19 cellular contexts compared by ENCODE assay signal in the genomic region with DNA sequence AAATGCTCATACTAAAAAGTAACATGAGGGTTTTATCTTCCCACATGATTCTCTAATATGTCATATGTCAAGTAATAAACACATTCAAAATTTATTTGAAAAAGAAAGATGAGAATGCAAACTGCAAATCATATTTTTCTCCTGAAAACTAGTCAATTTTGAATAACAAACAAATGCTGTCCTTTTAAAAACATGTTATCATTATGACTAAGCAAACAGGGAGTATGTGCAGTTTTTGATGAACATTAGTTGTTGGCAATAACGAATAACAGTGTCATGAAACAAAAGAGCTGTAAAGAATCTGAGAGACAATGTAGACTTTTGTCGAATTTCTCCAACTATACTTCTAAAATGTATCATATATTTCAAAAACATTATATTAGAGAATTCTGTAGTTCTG. TPM values are rescaled to one million over a fixed set of nuclear protein-coding genes. Genes with fewer than 3 reads are reported as not detected.
A peak's percentile ranks its signal among the peaks of the same experiment; 100 is the strongest.
DNase-seq lines count a peak whose midpoint lies in the region; ATAC-seq, FAIRE-seq and TF ChIP-seq lines count a peak whose summit lies in the region.
"Had no signal": no experiment of that assay in that cellular context is flagged by ENCODE, and none has a peak within 500 bp of the region (broad histone marks: within the 10 kb centered on the region; RNA-seq: fewer than 3 reads in every experiment).

No MANE protein-coding gene starts in this region.

- H3K9ac ChIP-seq in Karpas-422 (ENCODE audit: low read length) (no peak overlapping the region), K562 (ENCODE audit: insufficient read depth in 1 of 2, low read depth in 2 of 2, low read length in 2 of 2) (no peak overlapping the region), neuronal stem cell (ENCODE audit: low read depth, low read length, poor library complexity) (no peak overlapping the region)

- no peak overlapping the region for H3K14ac ChIP-seq in neuronal stem cell (ENCODE audit: low read length)

- no peak overlapping the region for H3K23ac ChIP-seq in neuronal stem cell (ENCODE audit: low read depth, low read length, poor library complexity)

- no peak overlapping the region for H2BK5ac ChIP-seq in neuronal stem cell (ENCODE audit: low read length)

- H4K20me1 ChIP-seq in Karpas-422 (ENCODE audit: insufficient read depth, low read depth, low read length) (no peaks in the 10 kb centered on the region), K562 (replicated peaks; ENCODE audit: control insufficient read depth, insufficient read depth, low read length) (no peaks in the 10 kb centered on the region)

- in situ Hi-C loops in K562 (cut with MboI): no loop called here

- TF ChIP-seq CTCF in K562 (IDR thresholded peaks at IDR 0.05 in 2 of 3, conservative IDR thresholded peaks at IDR 0.05 in 1 of 3; ENCODE audit: insufficient read depth in 2 of 3, low read depth in 1 of 3, low read length in 3 of 3) (no peak), fibroblast of pulmonary artery (IDR thresholded peaks at IDR 0.05; ENCODE audit: low read length, missing control alignments) (no peak), thyroid gland (IDR thresholded peaks at IDR 0.05) (no peak)

- no peak for ATAC-seq in K562
- ATAC-seq in HG03442 (IDR thresholded peaks at IDR 0.05; ENCODE audit: unreplicated experiment): no peak
- ATAC-seq: A549, HCT116 had no signal

- no TSS peak for BruUV-seq in K562 (replicated peaks; lab: Mats Ljungman, UMichigan)

- intact Hi-C loops in K562 (cut with micrococcal nuclease) (no loop called here), thyroid gland (cut with DNase I) (no loop called here)

- no peak overlapping the region for H3K18ac ChIP-seq in neuronal stem cell (ENCODE audit: low read length)

- no peak overlapping the region for H2AFZ ChIP-seq in Karpas-422 (ENCODE audit: low read length)
- H2AFZ ChIP-seq in K562 (ENCODE audit: low read depth, low read length): peak overlapping the region; percentile 21; the same call in 1 of the 2 replicates
- H2AFZ ChIP-seq in neuronal stem cell (ENCODE audit: low read length): no peak overlapping the region

- no peaks in the 10 kb centered on the region for H3K9me2 ChIP-seq in Karpas-422 (replicated peaks; ENCODE audit: insufficient read depth, low read length)

- H4K91ac ChIP-seq in neuronal stem cell (ENCODE audit: low read depth, low read length, poor library complexity): no peak overlapping the region

- 29% methylated on average over 2 of the region's 2 CpGs for WGBS in K562 (ENCODE audit: insufficient coverage, low coverage, missing lambda C conversion rate)
- 91% methylated on average over 2 of the region's 2 CpGs for WGBS in thyroid gland, 2 donors
- no CpG with 5 or more reads among the region's 2 CpGs for WGBS in neuronal stem cell (ENCODE audit: extremely low coverage in 2 of 2, insufficient read length in 2 of 2, insufficient replicate concordance in 1 of 2), 2 donors

- POLR2A ChIA-PET in K562 (lab: Yijun Ruan, JAX): no interaction called here

- CTCF ChIA-PET in K562 (lab: Yijun Ruan, JAX; ENCODE audit: low intra/inter-chr PET ratio): no interaction called here

- no peaks in the 10 kb centered on the region for H3K9me1 ChIP-seq in K562 (ENCODE audit: control insufficient read depth, insufficient read depth, low read length)

- H3K9me3 ChIP-seq in Karpas-422 (ENCODE audit: low read length) (no peaks in the 10 kb centered on the region), K562 (replicated peaks; ENCODE audit: control insufficient read depth, insufficient read depth, low read depth, low read length) (no peaks in the 10 kb centered on the region), thyroid gland (no peaks in the 10 kb centered on the region), neuronal stem cell (replicated peaks in 1 of 2; ENCODE audit: control insufficient read depth in 2 of 2, insufficient read depth in 1 of 2, low read depth in 1 of 2, low read length in 2 of 2) (peaks cover 0 to 2% of the 10 kb centered on the region in 2 donors)
- H3K9me3 ChIP-seq: A549, BE2C had no signal

- no peaks in the 10 kb centered on the region for H3K27me3 ChIP-seq in Karpas-422 (ENCODE audit: low read length)
- no peaks in the 10 kb centered on the region for H3K27me3 ChIP-seq in K562 (ENCODE audit: control insufficient read depth in 2 of 2, insufficient read depth in 2 of 2, low read length in 2 of 2)
- no peaks in the 10 kb centered on the region for H3K27me3 ChIP-seq in thyroid gland
- no peaks in the 10 kb centered on the region for H3K27me3 ChIP-seq in neuronal stem cell (ENCODE audit: control insufficient read depth in 3 of 3, insufficient read depth in 3 of 3, low read depth in 1 of 3, low read length in 3 of 3)
- H3K27me3 ChIP-seq: BE2C had no signal

- H4K8ac ChIP-seq in neuronal stem cell (ENCODE audit: low read depth, low read length): no peak overlapping the region

- H3K36me3 ChIP-seq in Karpas-422 (ENCODE audit: insufficient read depth, low read length): peaks cover 11% of the 10 kb centered on the region; the same call in 1 of the 2 replicates
- no peaks in the 10 kb centered on the region for H3K36me3 ChIP-seq in K562 (ENCODE audit: control insufficient read depth, insufficient read depth, low read length)
- no peaks in the 10 kb centered on the region for H3K36me3 ChIP-seq in thyroid gland
- peaks cover 0 to 4% of the 10 kb centered on the region in 2 donors for H3K36me3 ChIP-seq in neuronal stem cell (replicated peaks in 1 of 2; ENCODE audit: control insufficient read depth in 2 of 2, insufficient read depth in 2 of 2, low read length in 2 of 2)
- H3K36me3 ChIP-seq: BE2C had no signal

- no peak for FAIRE-seq in K562 (lab: Jason Lieb, UNC)
- FAIRE-seq: A549, D721Med, GM12892, H54 had no signal

- no peak for TF ChIP-seq EP300 in K562 (IDR thresholded peaks at IDR 0.05; ENCODE audit: low read length)

- TF ChIP-seq POLR2A in K562 (conservative IDR thresholded peaks at IDR 0.05) (no peak), thyroid gland (IDR thresholded peaks at IDR 0.05) (no peak)

- no peak overlapping the region for H2BK12ac ChIP-seq in neuronal stem cell (ENCODE audit: low read length)

- DNase-seq in Karpas-422 (no peak), K562 (ENCODE audit: extremely low read depth in 1 of 4, low spot score in 3 of 4) (no peak), fibroblast of pulmonary artery (ENCODE audit: low read depth) (peak; percentile 39), UCSD-AML1 (lab: John Stamatoyannopoulos, UW; ENCODE audit: unreplicated experiment) (no peak), thyroid gland (no peak), neuronal stem cell (ENCODE audit: low spot score) (no peak)
- DNase-seq: BE2C; CD4-positive, alpha-beta memory T cell; DMS153; DMS79 treated with DMSO at 0.1 percent for 48 hours; EL; IMR-90 had no signal

- no peak overlapping the region for H2BK15ac ChIP-seq in neuronal stem cell (ENCODE audit: low read length)

- H3K4me3 ChIP-seq in Karpas-422 (ENCODE audit: low read length) (no peak overlapping the region), K562 (no peak overlapping the region), fibroblast of pulmonary artery (replicated peaks; ENCODE audit: low read depth, low read length) (no peak overlapping the region), thyroid gland (replicated peaks in 1 of 3) (no peak overlapping the region), neuronal stem cell (ENCODE audit: low read length in 2 of 2) (no peak overlapping the region)
- H3K4me3 ChIP-seq: A549 had no signal

- H3K79me1 ChIP-seq in neuronal stem cell (ENCODE audit: low read depth, low read length): no peaks in the 10 kb centered on the region

- no peak overlapping the region for H2BK120ac ChIP-seq in neuronal stem cell (ENCODE audit: low read depth, low read length)

- no peak overlapping the region for H3K4ac ChIP-seq in neuronal stem cell (ENCODE audit: low read length)

- H3K4me1 ChIP-seq in Karpas-422 (ENCODE audit: low read length) (peaks cover 53% of the 10 kb centered on the region), K562 (replicated peaks in 1 of 2; ENCODE audit: control insufficient read depth in 2 of 2, insufficient read depth in 2 of 2, low read length in 2 of 2) (no peaks in the 10 kb centered on the region; a peak in 1 of 5 replicates), thyroid gland (no peaks in the 10 kb centered on the region), neuronal stem cell (ENCODE audit: control insufficient read depth in 2 of 2, insufficient read depth in 1 of 2, low read depth in 1 of 2, low read length in 2 of 2) (no peaks in the 10 kb centered on the region)
- H3K4me1 ChIP-seq: BE2C had no signal

- TF ChIP-seq RAD21 in K562 (CRISPR knock-in tag; conservative IDR thresholded peaks at IDR 0.05 in 1 of 2, IDR thresholded peaks at IDR 0.05 in 1 of 2): no peak

- no peak overlapping the region for H2AK5ac ChIP-seq in neuronal stem cell (ENCODE audit: low read depth, low read length)

- H3K4me2 ChIP-seq in Karpas-422 (ENCODE audit: low read depth, low read length, poor library complexity, severe bottlenecking) (no peak overlapping the region), K562 (ENCODE audit: insufficient read depth, low read length) (no peak overlapping the region), neuronal stem cell (ENCODE audit: insufficient read depth, low read length, poor library complexity, severe bottlenecking) (no peak overlapping the region)
- H3K4me2 ChIP-seq: A549 had no signal

- H3K79me2 ChIP-seq in Karpas-422 (ENCODE audit: low read length) (no peaks in the 10 kb centered on the region), K562 (ENCODE audit: control insufficient read depth, insufficient read depth, low read length) (no peaks in the 10 kb centered on the region)

- H3K27ac ChIP-seq in Karpas-422 (ENCODE audit: low read length) (peak overlapping the region; percentile 2; the same call in 1 of the 2 replicates), K562 (ENCODE audit: extremely low read depth, low read depth, low read length) (no peak overlapping the region), thyroid gland (no peak overlapping the region), neuronal stem cell (replicated peaks; ENCODE audit: low read length) (no peak overlapping the region)
- H3K27ac ChIP-seq: A549, C4-2B had no signal

RNA-seq across cellular contexts. Expression of a gene that starts 34.8 kb away (rescaled TPM):
- 19.1 and 25.1 TPM in 2 replicates for total RNA-seq in Karpas-422 (2014; rRNA removed; shearing (Covaris generic); ENCODE audit: low replicate concordance)
- 6.5 and 20.7 TPM in 2 replicates for total RNA-seq in K562 (2011; cell fraction: chromatin; rRNA removed; ENCODE audit: low replicate concordance)
- total RNA-seq in K562 (2011; cell fraction: nucleolus; rRNA removed): 4.6 and 4.8 TPM in 2 replicates
- total RNA-seq in K562 (2011; cell fraction: nucleoplasm; rRNA removed): 5.9 and 13.7 TPM in 2 replicates
- total RNA-seq in K562 (2014; rRNA removed) (3.2 and 3.6 TPM in 2 replicates), K562 (2014; rRNA removed; fragmentation: Illumina TruSeq; extraction: Trizol) (6.7 and 8.4 TPM in 2 replicates), K562 (2015; rRNA removed; fragmentation: Illumina TruSeq; extraction: Trizol) (5.2 and 7.4 TPM in 2 replicates), K562 (2021) (4.5 and 5.3 TPM in 2 replicates), thyroid gland (10 to 100 TPM in 2 of 4 donors, 1 to 10 TPM in 2; 7.3 to 14.5 (median 11.0) TPM)
- polyA plus RNA-seq in K562 (2011; rRNA removed) (7.7 and 7.8 TPM in 2 replicates), K562 (2014; fragmentation: Illumina TruSeq; extraction: Trizol) (4.7 and 4.9 TPM in 2 replicates), K562 (2014; fragmentation: Nextera tagmentation; extraction: Ambion mirVana) (1 to 10 TPM; 5.8 to 6.3 TPM), K562 (2014; rRNA removed) (4.0 and 5.4 TPM in 2 replicates)
- 1.4 and 3.8 TPM in 2 replicates for polyA plus RNA-seq in K562 (2011; cell fraction: cytosol; rRNA removed)
- 6.1 and 8.4 TPM in 2 replicates for polyA plus RNA-seq in K562 (2011; cell fraction: nucleus; rRNA removed)
- polyA plus RNA-seq in K562 (2012): 3.1 and 5.0 TPM in 2 replicates
- 12.4 and 15.1 TPM in 2 replicates for polyA minus RNA-seq in K562 (2011; rRNA and poly(A)+ RNA removed)
- 1.7 and 3.5 TPM in 2 replicates for polyA minus RNA-seq in K562 (2011; cell fraction: cytosol; rRNA and poly(A)+ RNA removed)
- 10.8 and 20.4 TPM in 2 replicates for polyA minus RNA-seq in K562 (2011; cell fraction: nucleus; rRNA and poly(A)+ RNA removed)
- polyA plus RNA-seq in neuronal stem cell (2013, experiment 1 of 2): 13.2 TPM
- 13.8 TPM for polyA plus RNA-seq in neuronal stem cell (2013, experiment 2 of 2)

RNA-seq across cellular contexts. Expression of a gene that starts 35.1 kb away (rescaled TPM):
- total RNA-seq in Karpas-422 (2014; rRNA removed; shearing (Covaris generic); ENCODE audit: low replicate concordance): 101 and 125 TPM in 2 replicates
- 30.6 and 40.9 TPM in 2 replicates for total RNA-seq in K562 (2011; cell fraction: chromatin; rRNA removed; ENCODE audit: low replicate concordance)
- total RNA-seq in K562 (2011; cell fraction: nucleolus; rRNA removed): 21.8 and 22.9 TPM in 2 replicates
- total RNA-seq in K562 (2011; cell fraction: nucleoplasm; rRNA removed): 21.9 and 26.8 TPM in 2 replicates
- 14.2 and 16.9 TPM in 2 replicates for total RNA-seq in K562 (2014; rRNA removed)
- total RNA-seq in K562 (2014; rRNA removed; fragmentation: Illumina TruSeq; extraction: Trizol): 26.7 and 28.6 TPM in 2 replicates
- total RNA-seq in K562 (2015; rRNA removed; fragmentation: Illumina TruSeq; extraction: Trizol): 26.7 and 28.0 TPM in 2 replicates
- total RNA-seq in K562 (2021): 25.1 and 25.5 TPM in 2 replicates
- polyA plus RNA-seq in K562 (2011; rRNA removed): 20.9 and 23.1 TPM in 2 replicates
- polyA plus RNA-seq in K562 (2011; cell fraction: cytosol; rRNA removed): 15.3 and 20.2 TPM in 2 replicates
- 8.2 and 10.1 TPM in 2 replicates for polyA plus RNA-seq in K562 (2011; cell fraction: nucleus; rRNA removed)
- 13.2 and 16.8 TPM in 2 replicates for polyA plus RNA-seq in K562 (2012)
- polyA plus RNA-seq in K562 (2014; fragmentation: Illumina TruSeq; extraction: Trizol): 21.9 and 27.7 TPM in 2 replicates
- polyA plus RNA-seq in K562 (2014; fragmentation: Nextera tagmentation; extraction: Ambion mirVana): 10 to 100 TPM; 11.3 to 25.8 TPM
- polyA plus RNA-seq in K562 (2014; rRNA removed): 12.3 and 14.0 TPM in 2 replicates
- polyA minus RNA-seq in K562 (2011; rRNA and poly(A)+ RNA removed): 57.6 and 58.7 TPM in 2 replicates
- 17.7 and 27.1 TPM in 2 replicates for polyA minus RNA-seq in K562 (2011; cell fraction: cytosol; rRNA and poly(A)+ RNA removed)
- 19.1 and 36.2 TPM in 2 replicates for polyA minus RNA-seq in K562 (2011; cell fraction: nucleus; rRNA and poly(A)+ RNA removed)
- 100 to 1,000 TPM; 125 to 182 (median 164) TPM for total RNA-seq in thyroid gland
- polyA plus RNA-seq in neuronal stem cell (2013, experiment 1 of 2): 40.2 TPM
- polyA plus RNA-seq in neuronal stem cell (2013, experiment 2 of 2): 40.3 TPM
